ENCODE assay signal across 8 cellular contexts in the genomic region with DNA sequence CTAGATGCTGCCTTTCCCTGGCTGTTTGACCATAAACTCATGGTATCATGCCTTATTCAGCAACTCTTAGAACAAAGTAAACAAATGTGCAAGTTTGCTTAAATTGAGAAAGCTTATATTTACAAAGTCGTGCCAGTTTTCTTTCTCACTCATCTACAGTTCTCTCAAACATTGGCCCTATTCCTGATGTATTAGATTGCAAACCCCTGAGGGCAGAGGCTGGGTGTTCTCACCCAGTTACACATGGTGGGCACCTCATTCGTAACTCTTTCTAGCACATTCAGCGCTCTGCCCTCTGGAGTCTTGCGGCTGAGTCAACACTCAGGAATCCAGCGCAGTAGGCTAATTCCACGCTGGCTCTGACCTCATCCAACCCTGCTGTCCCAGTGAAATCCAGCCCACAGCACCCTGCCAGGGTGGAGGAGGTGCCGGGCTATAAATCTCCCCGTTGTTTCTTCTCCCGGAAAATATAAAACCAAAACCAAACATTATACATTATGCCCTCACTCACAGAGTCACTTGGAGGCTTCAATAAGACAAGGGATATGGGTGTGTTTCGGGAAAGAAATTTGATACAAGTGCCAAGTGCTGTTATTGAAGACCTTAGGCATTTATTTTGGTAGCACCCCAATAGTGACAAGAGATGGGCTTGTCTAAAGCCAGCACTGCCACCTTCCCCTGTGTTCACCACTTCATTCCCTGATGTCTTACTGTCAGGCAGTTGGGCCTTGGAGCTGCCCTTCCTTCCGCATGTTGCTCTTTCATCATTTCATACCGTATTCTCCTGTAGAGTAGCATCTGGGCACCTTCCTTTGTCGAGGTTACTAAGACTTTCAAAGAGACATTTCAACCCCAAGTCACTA.
DNase-seq lines count a peak whose midpoint lies in the region; ATAC-seq and TF ChIP-seq lines count a peak whose summit lies in the region.

No MANE protein-coding gene starts in this region.

- H3K79me2 ChIP-seq in GM23248 (ENCODE audit: insufficient read depth), result peaks cover 17% of the 10 kb centered on the region; the same call in 1 of the 2 replicates

- H4K20me1 ChIP-seq in GM23248 (ENCODE audit: insufficient read depth), result no peaks in the 10 kb centered on the region

- intact Hi-C loops in left cardiac atrium (cut with DNase I), result loop anchor here in 1 of 2 donors (5.0 kb wide), 1 partner anchor 157 kb away; no protein-coding TSS in a partner anchor

- no peak for TF ChIP-seq CTCF in GM20000 (IDR thresholded peaks at IDR 0.05; ENCODE audit: extremely low read depth, missing control alignments)

- H3K4me1 ChIP-seq in GM23248 (ENCODE audit: insufficient read depth) (peaks cover 52% of the 10 kb centered on the region), skeletal muscle satellite cell (ENCODE audit: control insufficient read depth, insufficient read depth, low read length) (peaks cover 30% of the 10 kb centered on the region)

- no peaks in the 10 kb centered on the region for H3K9me3 ChIP-seq in GM23248 (ENCODE audit: low read depth)
- H3K9me3 ChIP-seq in SK-N-MC (ENCODE audit: low read depth, low read length), result no peaks in the 10 kb centered on the region
- no peaks in the 10 kb centered on the region for H3K9me3 ChIP-seq in skeletal muscle satellite cell (replicated peaks; ENCODE audit: low read length)

- ATAC-seq in left cardiac atrium (peak; percentile 92 to 93), HG03342 (IDR thresholded peaks at IDR 0.05; ENCODE audit: unreplicated experiment) (no peak)

- no peaks in the 10 kb centered on the region for H3K9me2 ChIP-seq in GM23248 (ENCODE audit: insufficient read depth)

- H3K4me2 ChIP-seq in GM23248 (ENCODE audit: unreplicated experiment), result peak overlapping the region; percentile 61
- peak overlapping the region; percentile 74 for H3K4me2 ChIP-seq in skeletal muscle satellite cell (ENCODE audit: low read length)

- H3K4me3 ChIP-seq in GM23248 (peak overlapping the region; percentile 54), SK-N-MC (peak overlapping the region; percentile 59), skeletal muscle satellite cell (ENCODE audit: low read length) (peak overlapping the region; percentile 53)

- 7 to 9% methylated on average over 13 of the region's 13 CpGs for whole genome bisulfite sequencing in GM23248 (ENCODE audit: low coverage in 1 of 2, low lambda C conversion rate in 2 of 2, missing lambda C conversion rate in 2 of 2), 2 experiments

- peak overlapping the region; percentile 20; the same call in 1 of the 2 replicates for H2AFZ ChIP-seq in GM23248

- peaks cover 30% of the 10 kb centered on the region for H3F3A ChIP-seq in GM23248 (ENCODE audit: insufficient read depth)

- H3K27ac ChIP-seq in GM23248, result peak overlapping the region; percentile 87
- peak overlapping the region; percentile 80 for H3K27ac ChIP-seq in SK-N-MC

- peak; percentile 99 for DNase-seq in GM23248
- peak; percentile 48 for DNase-seq in SK-N-MC (ENCODE audit: low read depth, low spot score)
- peak; percentile 72 for DNase-seq in left cardiac atrium
- no peak for DNase-seq in GM20000 (ENCODE audit: low spot score)
- no peak for DNase-seq in hippocampal formation (lab: John Stamatoyannopoulos, UW)
- no peak for DNase-seq in NCI-H1436 (lab: John Stamatoyannopoulos, UW)

- H3K9ac ChIP-seq in GM23248 (peak overlapping the region; percentile 64), SK-N-MC (ENCODE audit: insufficient read length) (no peak overlapping the region), skeletal muscle satellite cell (ENCODE audit: low read depth, low read length) (peak overlapping the region; percentile 23)

- H3K27me3 ChIP-seq in GM23248 (replicated peaks; ENCODE audit: insufficient read depth) (no peaks in the 10 kb centered on the region), skeletal muscle satellite cell (ENCODE audit: control insufficient read depth, insufficient read depth, low read length) (no peaks in the 10 kb centered on the region)

- H3K36me3 ChIP-seq in GM23248 (ENCODE audit: low read depth), result no peaks in the 10 kb centered on the region
- H3K36me3 ChIP-seq in SK-N-MC (ENCODE audit: insufficient read depth, low read length), result no peaks in the 10 kb centered on the region
- H3K36me3 ChIP-seq in skeletal muscle satellite cell (ENCODE audit: insufficient read depth, low read length), result no peaks in the 10 kb centered on the region

- in situ Hi-C loops in GM23248 (cut with MboI), result loop anchor here (5.0 kb wide), 1 partner anchor 292 kb away; no protein-coding TSS in a partner anchor

Comparison
In these comparisons a context has a peak if more than half of its experiments do, and no peak if none do; other contexts are left out.
1. DNase-seq: peak in GM23248 (single experiment), SK-N-MC (single experiment) and left cardiac atrium (single experiment); none in GM20000 (single experiment), hippocampal formation (0 of 2) and NCI-H1436 (single experiment).
2. Peak in every context shown above with its lines, with median percentiles within 50 percentile points of each other: H3K4me3 ChIP-seq.